1 cellular context compared by ENCODE assay signal in genomic region chr1:217363319-217363718, GRCh38.
TF ChIP-seq lines count a peak whose summit lies in the region.

No MANE protein-coding gene starts in this region.

TF ChIP-seq in GM23338, 12 proteins besides CTCF, POLR2A, EP300 and RAD21 (continued from another document):
- TF ChIP-seq ZNF462 (CRISPR knock-in tag; IDR thresholded peaks at IDR 0.05) (no peak), EZH2phosphoT487 (IDR thresholded peaks at IDR 0.05; ENCODE audit: unreplicated experiment) (no peak)
